Comparison of ENCODE assay signal across 11 cellular contexts in genomic region chr22:19757140-19757984, GRCh38. TPM values are rescaled to one million over a fixed set of nuclear protein-coding genes. Genes with fewer than 3 reads are reported as not detected.
DNase-seq lines count a peak whose midpoint lies in the region; ATAC-seq, FAIRE-seq and TF ChIP-seq lines count a peak whose summit lies in the region.
"Had no signal": no experiment of that assay in that cellular context is flagged by ENCODE, and none has a peak within 500 bp of the region (broad histone marks: within the 10 kb centered on the region; RNA-seq: fewer than 3 reads in every experiment).

No MANE protein-coding gene starts in this region.

- no peak for DNase-seq in AG10803 (ENCODE audit: low read depth)
- no peak for DNase-seq in activated CD8-positive, alpha-beta T cell treated with anti-CD3 and anti-CD28 coated beads, Interleukin-2, amount 10 ng/mL, durations not matched to agents 7 days and 5 days
- DNase-seq in mesothelial cell of epicardium (ENCODE audit: low spot score in 2 of 2, unreplicated experiment in 2 of 2) = no peak
- DNase-seq in hepatic stellate cell (ENCODE audit: low spot score) = no peak
- DNase-seq in NCI-H510A treated with DMSO at 0.1 percent for 48 hours (lab: John Stamatoyannopoulos, UW) = no peak
- DNase-seq in HTR-8/SVneo (ENCODE audit: insufficient read length, low spot score) = no peak
- DNase-seq: brain microvascular endothelial cell, KG1 had no signal

- H3K36me3 ChIP-seq in HUES6 (ENCODE audit: control insufficient read depth, insufficient read depth, low read length) = no peaks in the 10 kb centered on the region
- H3K36me3 ChIP-seq: brain microvascular endothelial cell had no signal

- H3K9me3 ChIP-seq in HUES6 (ENCODE audit: control insufficient read depth, insufficient read depth, low read depth, low read length) = no peaks in the 10 kb centered on the region

- peaks cover 70% of the 10 kb centered on the region for H3K27me3 Mint-ChIP-seq in activated CD8-positive, alpha-beta T cell treated with anti-CD3 and anti-CD28 coated beads, Interleukin-2, amount 10 ng/mL, durations not matched to agents 7 days and 5 days (ENCODE audit: low read depth)
- peaks cover 83% of the 10 kb centered on the region for H3K27me3 Mint-ChIP-seq in mesothelial cell of epicardium (ENCODE audit: low read depth)

- TF ChIP-seq CTCF in AG10803 (conservative IDR thresholded peaks at IDR 0.05; ENCODE audit: low read length) = no peak
- TF ChIP-seq CTCF in mesothelial cell of epicardium (IDR thresholded peaks at IDR 0.05; ENCODE audit: unreplicated experiment) = no peak

- no peak overlapping the region for H3K9ac ChIP-seq in HUES6 (ENCODE audit: low read length)

- peak overlapping the region; percentile 52 for H3K4me3 Mint-ChIP-seq in activated CD8-positive, alpha-beta T cell treated with anti-CD3 and anti-CD28 coated beads, Interleukin-2, amount 10 ng/mL, durations not matched to agents 7 days and 5 days
- peak overlapping the region; percentile 37 for H3K4me3 Mint-ChIP-seq in mesothelial cell of epicardium

- H3K27me3 ChIP-seq in HUES6 (ENCODE audit: control insufficient read depth, insufficient read depth, low read length) = peaks cover 98% of the 10 kb centered on the region

- H3K4me1 ChIP-seq in HUES6 (ENCODE audit: control insufficient read depth, insufficient read depth, low read length) = peaks cover 22% of the 10 kb centered on the region

- peaks cover 2% of the 10 kb centered on the region for H3K36me3 Mint-ChIP-seq in activated CD8-positive, alpha-beta T cell treated with anti-CD3 and anti-CD28 coated beads, Interleukin-2, amount 10 ng/mL, durations not matched to agents 7 days and 5 days (ENCODE audit: low read depth)
- no peaks in the 10 kb centered on the region for H3K36me3 Mint-ChIP-seq in mesothelial cell of epicardium

- no peak for FAIRE-seq in HTR-8/SVneo (lab: Jason Lieb, UNC)
- FAIRE-seq: islet of Langerhans had no signal

- H3K4me3 ChIP-seq in AG10803 (ENCODE audit: low read length) (peak overlapping the region; percentile 29), HUES6 (ENCODE audit: low read depth, low read length) (0 out of 2 replicates have a peak overlapping the region, but pooled peaks have one; percentile 51)

- H3K27ac Mint-ChIP-seq in activated CD8-positive, alpha-beta T cell treated with anti-CD3 and anti-CD28 coated beads, Interleukin-2, amount 10 ng/mL, durations not matched to agents 7 days and 5 days = no peak overlapping the region
- H3K27ac Mint-ChIP-seq in mesothelial cell of epicardium = no peak overlapping the region

- peaks cover 24% of the 10 kb centered on the region for H3K4me1 Mint-ChIP-seq in activated CD8-positive, alpha-beta T cell treated with anti-CD3 and anti-CD28 coated beads, Interleukin-2, amount 10 ng/mL, durations not matched to agents 7 days and 5 days (ENCODE audit: low read depth)
- H3K4me1 Mint-ChIP-seq in mesothelial cell of epicardium = peaks cover 20% of the 10 kb centered on the region

- no peak for ATAC-seq in activated CD8-positive, alpha-beta T cell treated with anti-CD3 and anti-CD28 coated beads, Interleukin-2, amount 10 ng/mL, durations not matched to agents 7 days and 5 days
- ATAC-seq in HG03571 (IDR thresholded peaks at IDR 0.05; ENCODE audit: unreplicated experiment) = no peak

- POLR2A ChIA-PET in activated CD8-positive, alpha-beta T cell treated with anti-CD3 and anti-CD28 coated beads, Interleukin-2, amount 10 ng/mL, durations not matched to agents 7 days and 5 days (lab: Charles Lee) = no interaction called here

- H3K27ac ChIP-seq in HUES6 (ENCODE audit: low read depth, low read length) = no peak overlapping the region
- H3K27ac ChIP-seq: brain microvascular endothelial cell had no signal

- no peaks in the 10 kb centered on the region for H3K9me3 Mint-ChIP-seq in activated CD8-positive, alpha-beta T cell treated with anti-CD3 and anti-CD28 coated beads, Interleukin-2, amount 10 ng/mL, durations not matched to agents 7 days and 5 days (ENCODE audit: insufficient read depth)
- no peaks in the 10 kb centered on the region for H3K9me3 Mint-ChIP-seq in mesothelial cell of epicardium

- CTCF ChIA-PET in activated CD8-positive, alpha-beta T cell treated with anti-CD3 and anti-CD28 coated beads, Interleukin-2, amount 10 ng/mL, durations not matched to agents 7 days and 5 days (lab: Charles Lee) = interaction anchor here (1.1 to 2.9 kb wide), 4 partner anchors 9 to 190 kb away, joined by 4 to 20 read pairs (median 8); no protein-coding TSS in a partner anchor

RNA-seq across cellular contexts. Expression of gene TBX1, which starts 3.2 kb away (rescaled TPM):
- total RNA-seq in activated CD8-positive, alpha-beta T cell treated with anti-CD3 and anti-CD28 coated beads, Interleukin-2, amount 10 ng/mL, durations not matched to agents 7 days and 5 days = 1 to 10 TPM; 1.2 to 1.5 TPM
- total RNA-seq in mesothelial cell of epicardium = 0.34 to 0.45 TPM in 2 of 3 replicates, not detected in the other

RNA-seq across cellular contexts. Expression of gene GP1BB, which starts 34.0 kb away (rescaled TPM):
- not detected for total RNA-seq in activated CD8-positive, alpha-beta T cell treated with anti-CD3 and anti-CD28 coated beads, Interleukin-2, amount 10 ng/mL, durations not matched to agents 7 days and 5 days
- total RNA-seq in mesothelial cell of epicardium = 1.4 to 5.7 TPM (median 4.4 TPM) in 3 replicates

RNA-seq across cellular contexts. Expression of gene SEPTIN5, which starts 43.1 kb away (rescaled TPM):
- under 1 TPM in 1 of 2 experiments, not detected in 1; 0.53 TPM for total RNA-seq in activated CD8-positive, alpha-beta T cell treated with anti-CD3 and anti-CD28 coated beads, Interleukin-2, amount 10 ng/mL, durations not matched to agents 7 days and 5 days
- total RNA-seq in mesothelial cell of epicardium = 32.2 to 42.1 TPM (median 36.2 TPM) in 3 replicates

Comparison
In these comparisons a context has a peak if more than half of its experiments do, and no peak if none do; other contexts are left out.
1. RNA of gene SEPTIN5, which starts 43.1 kb away (total RNA-seq): 32.2 to 42.1 TPM in mesothelial cell of epicardium; 0.53 TPM in activated CD8-positive, alpha-beta T cell treated with anti-CD3 and anti-CD28 coated beads, Interleukin-2, amount 10 ng/mL, durations not matched to agents 7 days and 5 days; every median in the first group is over 10 times any median in the second.